24 cellular contexts compared by ENCODE assay signal in the genomic region with DNA sequence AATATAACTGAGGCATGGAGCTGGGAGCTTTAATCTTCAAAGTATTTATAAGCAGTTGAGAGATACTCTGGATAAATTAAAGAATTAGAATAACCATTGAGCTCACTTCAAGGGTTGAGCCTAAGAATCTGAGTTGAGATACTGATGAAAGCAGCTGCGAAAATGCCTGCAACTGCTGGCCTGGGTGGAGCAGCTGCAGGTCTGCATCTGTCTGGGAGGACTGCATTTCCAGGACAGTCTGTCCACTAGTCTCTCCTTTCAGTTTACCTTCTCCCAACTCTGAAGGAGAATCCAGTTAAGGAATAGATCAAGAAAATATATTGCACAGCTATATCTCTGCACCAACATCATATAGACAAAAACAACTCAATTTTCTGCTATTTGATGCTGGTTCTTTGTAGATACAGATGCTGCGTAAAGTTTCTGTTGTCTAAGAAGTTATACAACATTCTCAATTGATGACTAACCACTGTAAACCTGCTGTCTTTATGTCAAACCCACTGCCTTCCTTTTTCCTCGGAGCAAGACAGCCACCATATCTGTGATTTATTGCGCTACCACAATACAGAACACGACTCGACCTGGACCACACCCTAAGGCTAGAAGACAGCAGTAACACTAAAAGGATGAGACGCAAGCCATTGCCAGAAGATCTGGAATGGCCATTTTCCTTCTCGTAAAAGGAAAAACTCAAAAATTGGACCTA.
A peak's percentile ranks its signal among the peaks of the same experiment; 100 is the strongest.
DNase-seq lines count a peak whose midpoint lies in the region; FAIRE-seq and TF ChIP-seq lines count a peak whose summit lies in the region.
"Had no signal": no experiment of that assay in that cellular context is flagged by ENCODE, and none has a peak within 500 bp of the region (broad histone marks: within the 10 kb centered on the region; RNA-seq: fewer than 3 reads in every experiment).

No MANE protein-coding gene starts in this region.

- peaks cover 0 to 3% of the 10 kb centered on the region in 2 donors for H3K4me1 ChIP-seq in small intestine (ENCODE audit: control insufficient read depth in 2 of 2, insufficient read depth in 1 of 2, low read depth in 1 of 2, low read length in 1 of 2)
- H3K4me1 ChIP-seq: adrenal gland, psoas muscle, testis had no signal

- H3K27me3 Mint-ChIP-seq in activated T-cell treated with anti-CD3 and anti-CD28 coated beads, Interleukin-2, amount 50 U/mL, for 24 hours = no peaks in the 10 kb centered on the region
- H3K27me3 Mint-ChIP-seq: CD4-positive, alpha-beta T cell had no signal

- no peaks in the 10 kb centered on the region for H3K9me3 ChIP-seq in small intestine (ENCODE audit: control insufficient read depth, low read depth)
- H3K9me3 ChIP-seq: adrenal gland, psoas muscle, testis had no signal

- H3K27me3 ChIP-seq in small intestine (ENCODE audit: control insufficient read depth in 2 of 2, insufficient read depth in 2 of 2, low read length in 2 of 2) = no peaks in the 10 kb centered on the region
- H3K27me3 ChIP-seq: adrenal gland, testis had no signal

- TF ChIP-seq CTCF in RWPE1 (conservative IDR thresholded peaks at IDR 0.05; ENCODE audit: low read depth) = no peak

- H3K27ac Mint-ChIP-seq in activated T-cell treated with anti-CD3 and anti-CD28 coated beads, Interleukin-2, amount 50 U/mL, for 24 hours = no peak overlapping the region
- H3K27ac Mint-ChIP-seq: CD4-positive, alpha-beta T cell had no signal

- no peak overlapping the region for H3K4me3 ChIP-seq in small intestine (ENCODE audit: low read depth in 1 of 2, low read length in 2 of 2)
- H3K4me3 ChIP-seq: adrenal gland, K562, psoas muscle, testis had no signal

- no peaks in the 10 kb centered on the region for H3K36me3 ChIP-seq in small intestine (ENCODE audit: control insufficient read depth in 2 of 2, insufficient read depth in 2 of 2, low read length in 2 of 2)
- H3K36me3 ChIP-seq: adrenal gland had no signal

- no peak for FAIRE-seq in small intestine (lab: Jason Lieb, UNC)
- FAIRE-seq: colon, GM12891, GM19239, K562 had no signal

- DNase-seq in HEK293T (ENCODE audit: extremely low spot score) (no peak), RWPE1 (ENCODE audit: low spot score) (peak; percentile 63), iris pigment epithelial cell (ENCODE audit: low read depth) (peak; percentile 18), small intestine (peak; percentile 27), HK-2 (ENCODE audit: unreplicated experiment) (no peak), AML-193 (lab: John Stamatoyannopoulos, UW) (no peak)
- DNase-seq in activated naive CD4-positive, alpha-beta T cell (lab: John Stamatoyannopoulos, UW) = no peak
- no peak for DNase-seq in activated T-cell treated with anti-CD3 and anti-CD28 coated beads, Interleukin-2, amount 50 U/mL, for 24 hours
- DNase-seq: activated CD4-positive, alpha-beta T cell treated with anti-CD3 and anti-CD28 coated beads, Interleukin-2, amount 50 U/mL, for 4 hours; activated CD8-positive, alpha-beta memory T cell treated with anti-CD3 and anti-CD28 coated beads, Interleukin-2, amount 50 U/mL, for 48 hours; activated effector memory CD4-positive, alpha-beta T cell treated with anti-CD3 and anti-CD28 coated beads, Interleukin-2, amount 50 U/mL, for 16 hours; adrenal gland; CD4-positive, alpha-beta T cell; left ventricle myocardium superior; NCI-H1048; NCI-H187 treated with DMSO at 0.1 percent for 48 hours; NCI-H69; psoas muscle; stimulated activated naive CD4-positive, alpha-beta T cell; testis had no signal

- 53 to 61% (median 57%) methylated on average over 8 of the region's 8 CpGs for WGBS in small intestine, 3 donors

- no peaks in the 10 kb centered on the region for H3K4me1 Mint-ChIP-seq in activated T-cell treated with anti-CD3 and anti-CD28 coated beads, Interleukin-2, amount 50 U/mL, for 24 hours (ENCODE audit: low read depth)

- no peaks in the 10 kb centered on the region for H3K9me3 Mint-ChIP-seq in activated T-cell treated with anti-CD3 and anti-CD28 coated beads, Interleukin-2, amount 50 U/mL, for 24 hours
- H3K9me3 Mint-ChIP-seq: CD4-positive, alpha-beta T cell had no signal

- no peak overlapping the region for H3K27ac ChIP-seq in RWPE1
- no peak overlapping the region for H3K27ac ChIP-seq in small intestine (ENCODE audit: low read depth in 1 of 2, low read length in 1 of 2)
- H3K27ac ChIP-seq: adrenal gland, psoas muscle, testis had no signal

- H3K36me3 Mint-ChIP-seq in activated T-cell treated with anti-CD3 and anti-CD28 coated beads, Interleukin-2, amount 50 U/mL, for 24 hours (ENCODE audit: low read depth) = no peaks in the 10 kb centered on the region

- no peak overlapping the region for H3K4me3 Mint-ChIP-seq in activated T-cell treated with anti-CD3 and anti-CD28 coated beads, Interleukin-2, amount 50 U/mL, for 24 hours
- H3K4me3 Mint-ChIP-seq: CD4-positive, alpha-beta T cell had no signal

- CTCF ChIA-PET in HEK293T (lab: Yijun Ruan, JAX) (no interaction called here), RWPE1 (lab: Yijun Ruan, JAX) (interaction anchor here (0.6 to 0.7 kb wide), 2 partner anchors 22 to 388 kb away, joined by 3 to 4 read pairs; no protein-coding TSS in a partner anchor)

- POLR2A ChIA-PET in HEK293T (lab: Yijun Ruan, JAX) = no interaction called here
- POLR2A ChIA-PET in RWPE1 (lab: Yijun Ruan, JAX; ENCODE audit: low non-redundant PET) = no interaction called here

TF ChIP-seq in HEK293T, 16 proteins besides CTCF, POLR2A, EP300 and RAD21:
- peak; percentile 83 for TF ChIP-seq PKNOX1 (IDR thresholded peaks at IDR 0.05)
- TF ChIP-seq FOXA1 (IDR thresholded peaks at IDR 0.05) = no peak

Comparison
In these comparisons a context has a peak if more than half of its experiments do, and no peak if none do; other contexts are left out.
1. DNase-seq: peak in RWPE1 (single experiment), iris pigment epithelial cell (single experiment) and small intestine (single experiment); none in HEK293T (single experiment), HK-2 (single experiment), activated naive CD4-positive, alpha-beta T cell (0 of 4), AML-193 (0 of 2) and activated T-cell treated with anti-CD3 and anti-CD28 coated beads, Interleukin-2, amount 50 U/mL, for 24 hours (single experiment).